8 cellular contexts compared by ENCODE assay signal in the genomic region with DNA sequence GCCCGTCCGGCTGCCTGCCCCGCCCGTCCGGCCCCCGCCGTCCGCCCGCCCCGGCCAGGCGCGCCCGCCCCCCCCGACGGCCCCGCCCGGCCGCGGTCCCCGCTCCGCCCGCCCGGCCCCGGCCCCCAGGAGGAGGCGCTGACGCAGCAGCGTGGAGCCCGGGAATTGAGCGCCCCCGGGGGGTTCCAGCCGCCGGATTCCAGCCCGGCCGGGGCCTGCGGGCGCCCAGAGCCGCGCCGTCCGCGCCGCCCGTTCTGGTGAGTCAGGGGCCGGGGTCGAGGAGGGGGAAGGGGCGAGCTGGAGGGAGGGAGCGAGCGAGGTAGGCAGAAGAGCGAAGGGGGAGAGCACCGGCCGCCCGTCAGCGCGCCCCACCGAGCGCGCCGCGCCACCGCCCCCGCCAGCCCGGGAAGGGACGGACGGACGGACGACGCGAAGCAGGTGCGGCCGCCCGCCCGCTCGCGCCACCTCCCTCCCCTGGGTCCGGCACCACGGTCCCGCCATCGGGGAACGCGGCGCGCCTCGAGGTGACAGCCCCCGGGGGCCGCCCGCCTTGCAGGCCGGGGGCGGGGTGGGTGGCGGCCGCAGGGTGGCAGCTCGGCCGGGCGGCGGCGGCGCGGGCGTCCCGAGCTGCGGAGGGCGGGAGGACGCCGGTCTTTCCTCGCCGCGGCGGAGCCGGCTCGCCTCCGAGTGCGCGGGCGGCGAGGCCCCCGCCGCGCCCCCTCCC. TPM values are rescaled to one million over a fixed set of nuclear protein-coding genes. Genes with fewer than 3 reads are reported as not detected.
DNase-seq lines count a peak whose midpoint lies in the region; ATAC-seq and TF ChIP-seq lines count a peak whose summit lies in the region.

No MANE protein-coding gene starts in this region.

- TF ChIP-seq EP300 in Ishikawa (IDR thresholded peaks at IDR 0.05; ENCODE audit: borderline replicate concordance): no peak

- H3K27ac Mint-ChIP-seq in brain: no peak overlapping the region

- peak; percentile 6 for ATAC-seq in GM21526 (IDR thresholded peaks at IDR 0.05; ENCODE audit: low FRiP score, unreplicated experiment)
- ATAC-seq in lower lobe of right lung: peak; percentile 1

- TF ChIP-seq RAD21 in Ishikawa (IDR thresholded peaks at IDR 0.05; ENCODE audit: low read depth): no peak

- H3K4me3 ChIP-seq in GM06990 (replicated peaks; ENCODE audit: low read depth, low read length) (peak overlapping the region; percentile 78), lower lobe of right lung (peak overlapping the region; percentile 76)

- peaks cover 77% of the 10 kb centered on the region for H3K4me1 Mint-ChIP-seq in brain

- peaks cover 67% of the 10 kb centered on the region for H3K4me1 ChIP-seq in lower lobe of right lung

- intact Hi-C loops in lower lobe of right lung (cut with DNase I): no loop called here

- peak overlapping the region; percentile 33 to 97 (median 95) for H3K4me3 Mint-ChIP-seq in brain

- peaks cover 59% of the 10 kb centered on the region for H3K27me3 Mint-ChIP-seq in brain

- H3K9me3 ChIP-seq in lower lobe of right lung: no peaks in the 10 kb centered on the region

- H3K36me3 Mint-ChIP-seq in brain: no peaks in the 10 kb centered on the region

- no peaks in the 10 kb centered on the region for H3K36me3 ChIP-seq in GM06990 (ENCODE audit: control insufficient read depth, insufficient read depth, low read length)
- H3K36me3 ChIP-seq in lower lobe of right lung: no peaks in the 10 kb centered on the region

- DNase-seq in GM06990 (ENCODE audit: extremely low read depth, insufficient read length) (peak; percentile 49), lower lobe of right lung (peak; percentile 61), ureter (ENCODE audit: low spot score) (peak; percentile 58), foreskin melanocyte (no peak), Ammon's horn (ENCODE audit: low spot score) (no peak)

- TF ChIP-seq CTCF in GM06990 (IDR thresholded peaks at IDR 0.05; ENCODE audit: insufficient read depth, low read length, poor library complexity, severe bottlenecking) (no peak), brain (conservative IDR thresholded peaks at IDR 0.05) (no peak), lower lobe of right lung (IDR thresholded peaks at IDR 0.05) (no peak)

- H3K27ac ChIP-seq in lower lobe of right lung: peak overlapping the region; percentile 75

- H3K27me3 ChIP-seq in GM06990 (replicated peaks; ENCODE audit: control insufficient read depth, insufficient read depth, low read length): peaks cover 2% of the 10 kb centered on the region
- peaks cover 22% of the 10 kb centered on the region for H3K27me3 ChIP-seq in lower lobe of right lung (ENCODE audit: low read depth)

- no peaks in the 10 kb centered on the region for H3K9me3 Mint-ChIP-seq in brain

TF ChIP-seq in Ishikawa, 13 proteins besides CTCF, POLR2A, EP300 and RAD21:
- peak; percentile 53; the same call in 1 of the 2 replicates for TF ChIP-seq EGR1 (IDR thresholded peaks at IDR 0.05)
- no peak for TF ChIP-seq YY1 (IDR thresholded peaks at IDR 0.05; ENCODE audit: low read depth)
- no peak for TF ChIP-seq TCF12 (IDR thresholded peaks at IDR 0.05; ENCODE audit: low read depth)
- TF ChIP-seq CREB1 (IDR thresholded peaks at IDR 0.05; ENCODE audit: low read depth): no peak
- no peak for TF ChIP-seq CEBPB (IDR thresholded peaks at IDR 0.05)
- TF ChIP-seq MAX (IDR thresholded peaks at IDR 0.05): peak; percentile 37; the same call in 1 of the 2 replicates
- TF ChIP-seq TAF1 (IDR thresholded peaks at IDR 0.05; ENCODE audit: low read depth): 0 out of 2 replicates have a peak, but pooled peaks have one; percentile 33
- no peak for TF ChIP-seq FOXM1 (IDR thresholded peaks at IDR 0.05; ENCODE audit: borderline replicate concordance, low read depth)
TF ChIP-seq in Ishikawa: peak in this region for 3.

RNA-seq across cellular contexts. Expression of gene BAHD1, which starts 0.4 kb away (rescaled TPM):
- 22.4 TPM for polyA plus RNA-seq in brain (ENCODE audit: insufficient read depth, low read depth, low replicate concordance)
- total RNA-seq in lower lobe of right lung (23.9 TPM), ureter (29.0 TPM)

RNA-seq across cellular contexts. Expression of gene CHST14, which starts 29.6 kb away (rescaled TPM):
- polyA plus RNA-seq in brain (ENCODE audit: insufficient read depth, low read depth, low replicate concordance): 13.5 TPM
- 15.9 TPM for total RNA-seq in lower lobe of right lung
- 18.0 TPM for total RNA-seq in ureter

RNA-seq across cellular contexts. Expression of gene IVD, which starts 35.6 kb away (rescaled TPM):
- polyA plus RNA-seq in brain (ENCODE audit: insufficient read depth, low read depth, low replicate concordance): 64.0 TPM
- 93.5 TPM for total RNA-seq in lower lobe of right lung
- 109 TPM for total RNA-seq in ureter

RNA-seq across cellular contexts. Expression of gene KNSTRN, which starts 58.7 kb away (rescaled TPM):
- polyA plus RNA-seq in brain (ENCODE audit: insufficient read depth, low read depth, low replicate concordance): 48.0 TPM
- total RNA-seq in lower lobe of right lung: 20.1 TPM
- total RNA-seq in ureter: 8.7 TPM

Comparison
In these comparisons a context has a peak if more than half of its experiments do, and no peak if none do; other contexts are left out.
1. DNase-seq: peak in GM06990 (single experiment), lower lobe of right lung (single experiment) and ureter (single experiment); none in foreskin melanocyte (single experiment) and Ammon's horn (single experiment).